Comparison of ENCODE assay signal across 24 cellular contexts in genomic region chr6:81911446-81911845, GRCh38.
"Had no signal": no experiment of that assay in that cellular context is flagged by ENCODE, and none has a peak within 500 bp of the region (broad histone marks: within the 10 kb centered on the region; RNA-seq: fewer than 3 reads in every experiment).

No MANE protein-coding gene starts in this region.

- H3K27ac ChIP-seq: esophagus squamous epithelium, gastroesophageal sphincter, neutrophil, ovary, prostate gland, testis, VCaP had no signal

- H3K27ac Mint-ChIP-seq: activated CD8-positive, alpha-beta T cell treated with anti-CD3 and anti-CD28 coated beads, Interleukin-2, amount 10 ng/mL, durations not matched to agents 7 days and 5 days; activated naive CD4-positive, alpha-beta T cell treated with anti-CD3 and anti-CD28 coated beads, Interleukin-2, amount 50 U/mL, for 24 hours; activated T-helper 1 cell treated with anti-CD3 and anti-CD28 coated beads, Interleukin-12 subunit alpha, Interleukin-12 subunit beta, Interleukin-2, Interleukin-4 antibody, amounts not matched to agents 30 ng/mL and 10 ng/mL and 1 ng/mL, durations not matched to agents 14 hours and 24 hours and 36 hours; endodermal cell; nephron; T-helper 2 cell treated with Interferon-gamma antibody and Interleukin-4, amounts not matched to agents 5 μg/mL and 100 μg/mL, for 36 hours; type B pancreatic cell had no signal

- H3K9me3 Mint-ChIP-seq: activated naive CD4-positive, alpha-beta T cell treated with anti-CD3 and anti-CD28 coated beads, Interleukin-2, amount 50 U/mL, for 24 hours; activated T-helper 1 cell treated with anti-CD3 and anti-CD28 coated beads, Interleukin-12 subunit alpha, Interleukin-12 subunit beta, Interleukin-2, Interleukin-4 antibody, amounts not matched to agents 30 ng/mL and 10 ng/mL and 1 ng/mL, durations not matched to agents 14 hours and 24 hours and 36 hours; endodermal cell; nephron; T-helper 2 cell treated with Interferon-gamma antibody and Interleukin-4, amounts not matched to agents 5 μg/mL and 100 μg/mL, for 36 hours; type B pancreatic cell had no signal

- H3K27me3 ChIP-seq: esophagus squamous epithelium, gastroesophageal sphincter, neutrophil, ovary, testis had no signal

- H3K4me1 ChIP-seq: prostate gland, testis had no signal

- H3K36me3 Mint-ChIP-seq: activated naive CD4-positive, alpha-beta T cell treated with anti-CD3 and anti-CD28 coated beads, Interleukin-2, amount 50 U/mL, for 24 hours; type B pancreatic cell had no signal

- H3K4me3 Mint-ChIP-seq: activated CD8-positive, alpha-beta T cell treated with anti-CD3 and anti-CD28 coated beads, Interleukin-2, amount 10 ng/mL, durations not matched to agents 7 days and 5 days; activated naive CD4-positive, alpha-beta T cell treated with anti-CD3 and anti-CD28 coated beads, Interleukin-2, amount 50 U/mL, for 24 hours; activated T-helper 1 cell treated with anti-CD3 and anti-CD28 coated beads, Interleukin-12 subunit alpha, Interleukin-12 subunit beta, Interleukin-2, Interleukin-4 antibody, amounts not matched to agents 30 ng/mL and 10 ng/mL and 1 ng/mL, durations not matched to agents 14 hours and 24 hours and 36 hours; central memory CD8-positive, alpha-beta T cell; endodermal cell; nephron; T-helper 2 cell treated with Interferon-gamma antibody and Interleukin-4, amounts not matched to agents 5 μg/mL and 100 μg/mL, for 36 hours; type B pancreatic cell had no signal

- DNase-seq: activated CD4-positive, alpha-beta T cell treated with anti-CD3 and anti-CD28 coated beads, Interleukin-2, amount 50 U/mL, for 1 hour; activated CD4-positive, CD25-positive, alpha-beta regulatory T cell treated with anti-CD3 and anti-CD28 coated beads, Interleukin-2, amount 50 U/mL, for 72 hours; activated CD8-positive, alpha-beta T cell treated with anti-CD3 and anti-CD28 coated beads, Interleukin-2, amount 10 ng/mL, durations not matched to agents 7 days and 5 days; activated gamma-delta T cell; aorta; cortex of kidney; endodermal cell; esophagus squamous epithelium; head of caudate nucleus; midbrain; ovary; stimulated activated CD4-positive, alpha-beta T cell treated with anti-CD3 and anti-CD28 coated beads, Interleukin-4, amount 100 ng/mL, for 1 hour; stimulated activated naive CD4-positive, alpha-beta T cell; testis had no signal

- ATAC-seq: activated CD8-positive, alpha-beta T cell treated with anti-CD3 and anti-CD28 coated beads, Interleukin-2, amount 10 ng/mL, durations not matched to agents 7 days and 5 days; gastroesophageal sphincter had no signal

- H3K4me1 Mint-ChIP-seq: activated naive CD4-positive, alpha-beta T cell treated with anti-CD3 and anti-CD28 coated beads, Interleukin-2, amount 50 U/mL, for 24 hours; central memory CD8-positive, alpha-beta T cell; nephron had no signal

- H3K4me3 ChIP-seq: esophagus squamous epithelium, gastroesophageal sphincter, ovary, prostate gland, testis had no signal

- H3K9me3 ChIP-seq: esophagus squamous epithelium, gastroesophageal sphincter, neutrophil, ovary, prostate gland, testis had no signal

- H3K27me3 Mint-ChIP-seq: central memory CD8-positive, alpha-beta T cell; type B pancreatic cell had no signal

- H3K36me3 ChIP-seq: esophagus squamous epithelium, gastroesophageal sphincter, neutrophil, ovary, prostate gland had no signal
